ENCODE assay signal across 8 cellular contexts in the genomic region with DNA sequence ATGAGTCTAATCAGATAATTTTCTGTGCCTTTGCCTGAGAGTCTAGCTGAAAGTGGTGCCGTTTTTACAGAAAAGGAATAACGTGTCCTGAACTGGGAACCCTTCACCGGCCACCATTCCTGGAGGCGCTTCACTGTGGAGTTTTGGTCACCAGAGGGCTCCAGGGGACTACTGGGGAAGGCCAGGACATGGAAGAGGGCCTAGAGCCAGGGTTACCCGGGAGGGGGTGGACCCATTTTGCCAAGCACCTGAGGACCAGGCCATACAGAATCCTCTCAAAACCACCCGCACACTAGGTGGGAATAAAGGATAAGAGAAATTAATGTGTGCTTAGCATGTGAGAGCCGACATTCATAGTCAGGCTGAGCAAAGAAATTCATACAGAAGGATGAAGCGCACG.
DNase-seq lines count a peak whose midpoint lies in the region; ATAC-seq and TF ChIP-seq lines count a peak whose summit lies in the region.
"Not testable (repeated sequence)": the region's sequence is repeated elsewhere in the genome, so short reads cannot be mapped to it uniquely, and the experiment has no call there.

No MANE protein-coding gene starts in this region.

- peaks cover 24% of the 10 kb centered on the region for H3K4me1 Mint-ChIP-seq in CD4-positive, alpha-beta T cell (ENCODE audit: low read depth)
- not testable (repeated sequence) for H3K4me1 Mint-ChIP-seq in glutamatergic neuron (ENCODE audit: low read depth, unreplicated experiment)
- H3K4me1 Mint-ChIP-seq in osteocyte (ENCODE audit: unreplicated experiment) = peaks cover 22% of the 10 kb centered on the region

- not testable (repeated sequence) for H3K4me1 ChIP-seq in Panc1 (ENCODE audit: control insufficient read depth, insufficient read depth, low read length); ascending aorta; transverse colon

- H3K4me3 Mint-ChIP-seq in CD4-positive, alpha-beta T cell; glutamatergic neuron (ENCODE audit: unreplicated experiment); osteocyte (ENCODE audit: unreplicated experiment): not testable (repeated sequence)

- not testable (repeated sequence) for H3K9me3 ChIP-seq in CD4-positive, alpha-beta T cell (ENCODE audit: control insufficient read depth, low read length); Panc1 (ENCODE audit: control insufficient read depth, insufficient read depth, low read depth, low read length); ascending aorta; transverse colon

- peak; percentile 54 for TF ChIP-seq CTCF in CD4-positive, alpha-beta T cell (IDR thresholded peaks at IDR 0.05)
- TF ChIP-seq CTCF in Panc1 (IDR thresholded peaks at IDR 0.05) = peak; percentile 76
- TF ChIP-seq CTCF in ascending aorta (IDR thresholded peaks at IDR 0.05) = peak; percentile 14 to 73 (median 49)
- not testable (repeated sequence) for TF ChIP-seq CTCF in glutamatergic neuron (IDR thresholded peaks at IDR 0.05; ENCODE audit: partially characterized antibody, unreplicated experiment)
- peak; percentile 49 for TF ChIP-seq CTCF in osteocyte (IDR thresholded peaks at IDR 0.05)
- peak in 4 of 5 experiments; percentile 24 to 38 (median 30) for TF ChIP-seq CTCF in transverse colon (IDR thresholded peaks at IDR 0.05)

- not testable (repeated sequence) for H3K27ac Mint-ChIP-seq in CD4-positive, alpha-beta T cell; glutamatergic neuron (ENCODE audit: unreplicated experiment); osteocyte (ENCODE audit: unreplicated experiment)

- peak in 1 of 10 experiments; percentile 14 for DNase-seq in CD4-positive, alpha-beta T cell
- DNase-seq in HT-29 (ENCODE audit: low spot score) (peak; percentile 61), Panc1 (ENCODE audit: low read depth, low spot score) (peak; percentile 5), glutamatergic neuron (peak; percentile 37), left kidney (ENCODE audit: low read depth, low spot score) (peak; percentile 44), transverse colon (peak; percentile 47)
- not testable (repeated sequence) for DNase-seq in ascending aorta (ENCODE audit: low spot score in 2 of 2); osteocyte (ENCODE audit: extremely low spot score, unreplicated experiment)

- CTCF ChIA-PET in CD4-positive, alpha-beta T cell (lab: Charles Lee); Panc1 (lab: Charles Lee): not testable (repeated sequence)

- ATAC-seq in CD4-positive, alpha-beta T cell (ENCODE audit: poor library complexity) = not testable (repeated sequence)
- peak; percentile 92 for ATAC-seq in Panc1

- POLR2A ChIA-PET in CD4-positive, alpha-beta T cell (lab: Charles Lee); Panc1 (lab: Charles Lee): not testable (repeated sequence)

- not testable (repeated sequence) for H3K36me3 Mint-ChIP-seq in CD4-positive, alpha-beta T cell (ENCODE audit: low read depth); glutamatergic neuron (ENCODE audit: unreplicated experiment); osteocyte (ENCODE audit: unreplicated experiment)

- in situ Hi-C loops in Panc1 (cut with HindIII; ENCODE audit: low pct_unique_long_range_greater_than_20kb, low sequenced_read_pairs); transverse colon (cut with MboI; ENCODE audit: low pct_ligation_motif_present in 1 of 4, low pct_unique_long_range_greater_than_20kb in 1 of 4, low sequenced_read_pairs in 3 of 4): not testable (repeated sequence)

- not testable (repeated sequence) for TF ChIP-seq EP300 in transverse colon (IDR thresholded peaks at IDR 0.05; ENCODE audit: low read depth)

- not testable (repeated sequence) for H3K27me3 ChIP-seq in CD4-positive, alpha-beta T cell (ENCODE audit: control insufficient read depth, insufficient read depth, low read length); Panc1 (ENCODE audit: control insufficient read depth, insufficient read depth, low read length); ascending aorta; transverse colon

- H3K27ac ChIP-seq in CD4-positive, alpha-beta T cell (ENCODE audit: low read depth, low read length); Panc1 (ENCODE audit: low read length); ascending aorta; transverse colon: not testable (repeated sequence)

- not testable (repeated sequence) for H3K4me3 ChIP-seq in Panc1 (ENCODE audit: low read depth in 2 of 2, low read length in 2 of 2); ascending aorta; transverse colon

- not testable (repeated sequence) for H3K36me3 ChIP-seq in Panc1 (ENCODE audit: control insufficient read depth, insufficient read depth, low read length); ascending aorta; transverse colon

- intact Hi-C loops in CD4-positive, alpha-beta T cell (cut with DNase I, micrococcal nuclease) = loop anchor here (1.0 to 5.0 kb wide), 3 partner anchors 118 to 465 kb away; no protein-coding TSS in a partner anchor
- intact Hi-C loops in Panc1 (cut with micrococcal nuclease; ENCODE audit: unreplicated experiment) = loop anchor here (2.0 kb wide), 1 partner anchor 119 kb away; no protein-coding TSS in a partner anchor
- intact Hi-C loops in ascending aorta (cut with DNase I) = loop anchor here (1.0 kb wide), 2 partner anchors 118 to 465 kb away; no protein-coding TSS in a partner anchor
- intact Hi-C loops in transverse colon (cut with DNase I; ENCODE audit: low total_unique reads) = not testable (repeated sequence)

- H3K27me3 Mint-ChIP-seq in CD4-positive, alpha-beta T cell; glutamatergic neuron (ENCODE audit: unreplicated experiment); osteocyte (ENCODE audit: unreplicated experiment): not testable (repeated sequence)

- WGBS in transverse colon (ENCODE audit: low coverage in 1 of 2), 2 donors = 65 to 67% methylated on average over 4 to 9 of the region's 9 CpGs

- BruUV-seq in Panc1 (replicated peaks; lab: Mats Ljungman, UMichigan) = not testable (repeated sequence)

- not testable (repeated sequence) for TF ChIP-seq POLR2A in transverse colon (IDR thresholded peaks at IDR 0.05)

- not testable (repeated sequence) for H3K9me3 Mint-ChIP-seq in CD4-positive, alpha-beta T cell; glutamatergic neuron (ENCODE audit: unreplicated experiment); osteocyte (ENCODE audit: unreplicated experiment)
